17 cellular contexts compared by ENCODE assay signal in genomic region chr5:33261305-33261704, GRCh38.
A peak's percentile ranks its signal among the peaks of the same experiment; 100 is the strongest.
DNase-seq lines count a peak whose midpoint lies in the region; ATAC-seq and TF ChIP-seq lines count a peak whose summit lies in the region.
"Had no signal": no experiment of that assay in that cellular context is flagged by ENCODE, and none has a peak within 500 bp of the region (broad histone marks: within the 10 kb centered on the region; RNA-seq: fewer than 3 reads in every experiment).

No MANE protein-coding gene starts in this region.

- ATAC-seq in GM21526 (IDR thresholded peaks at IDR 0.05; ENCODE audit: low FRiP score, unreplicated experiment) (no peak), GM19328 (IDR thresholded peaks at IDR 0.05; ENCODE audit: unreplicated experiment) (no peak)
- ATAC-seq: activated CD4-positive, alpha-beta T cell treated with anti-CD3 and anti-CD28 coated beads for 36 hours; activated naive CD8-positive, alpha-beta T cell treated with anti-CD3 and anti-CD28 coated beads, Interleukin-2, amount 50 U/mL, for 24 hours; T-helper 17 cell had no signal

- TF ChIP-seq CTCF in AG04449 (IDR thresholded peaks at IDR 0.05; ENCODE audit: insufficient read depth, low read length, missing control alignments) (no peak), brain microvascular endothelial cell (IDR thresholded peaks at IDR 0.05; ENCODE audit: low read depth, low read length, missing control alignments) (no peak)

- DNase-seq in AG04449 (ENCODE audit: low read depth, low spot score) = peak; percentile 36
- DNase-seq in HT1080 (ENCODE audit: low read depth) = peak; percentile 86
- DNase-seq in brain microvascular endothelial cell = peak; percentile 67
- DNase-seq in glomerular visceral epithelial cell (ENCODE audit: extremely low spot score) = peak; percentile 30
- DNase-seq in ureter (ENCODE audit: low spot score) = no peak
- DNase-seq in OCI-M2 (lab: John Stamatoyannopoulos, UW; ENCODE audit: unreplicated experiment) = no peak
- DNase-seq: activated CD4-positive, alpha-beta T cell treated with anti-CD3 and anti-CD28 coated beads for 36 hours; activated naive CD8-positive, alpha-beta T cell treated with anti-CD3 and anti-CD28 coated beads, Interleukin-2, amount 50 U/mL, for 24 hours; activated T-cell treated with anti-CD3 and anti-CD28 coated beads, Interleukin-2, amount 50 U/mL, for 1 hour; DMS79; NCI-H187 treated with DMSO at 0.1 percent for 48 hours; NCI-H524 treated with DMSO at 0.1 percent for 48 hours; stimulated activated naive CD4-positive, alpha-beta T cell; T-helper 17 cell had no signal

- H3K27me3 ChIP-seq in brain microvascular endothelial cell (replicated peaks) = no peaks in the 10 kb centered on the region

- H3K36me3 ChIP-seq in brain microvascular endothelial cell (replicated peaks) = no peaks in the 10 kb centered on the region

- POLR2A ChIA-PET in AG04449 (lab: Yijun Ruan, JAX) = no interaction called here

- in situ Hi-C loops in brain microvascular endothelial cell (cut with HindIII; ENCODE audit: low pct_ligation_motif_present, low sequenced_read_pairs) = no loop called here

- CTCF ChIA-PET in AG04449 (lab: Yijun Ruan, JAX) = no interaction called here

- H3K4me3 ChIP-seq in AG04449 (ENCODE audit: low read depth, low read length) (no peak overlapping the region), brain microvascular endothelial cell (ENCODE audit: low read depth, low read length) (no peak overlapping the region)
- H3K4me3 ChIP-seq: coronary artery had no signal

- H3K27ac ChIP-seq in brain microvascular endothelial cell = peak overlapping the region; percentile 64
- H3K27ac ChIP-seq: coronary artery had no signal

Comparison
In these comparisons a context has a peak if more than half of its experiments do, and no peak if none do; other contexts are left out.
1. DNase-seq: peak in AG04449 (single experiment), HT1080 (single experiment), brain microvascular endothelial cell (single experiment) and glomerular visceral epithelial cell (single experiment); none in ureter (single experiment) and OCI-M2 (single experiment).